In genomic region chr2:200592414-200593075, GRCh38 we compare ENCODE assay signal across 2 cellular contexts.
TF ChIP-seq lines count a peak whose summit lies in the region.

No MANE protein-coding gene starts in this region.

TF ChIP-seq in HEK293, 187 proteins besides CTCF, POLR2A, EP300 and RAD21 (continued from another document):
- TF ChIP-seq BCL6B (tag by site-specific recombination; IDR thresholded peaks at IDR 0.05): 0 out of 2 replicates have a peak, but pooled peaks have one; percentile 26

TF ChIP-seq in liver, 16 proteins besides CTCF, POLR2A, EP300 and RAD21 (continued from another document):
- TF ChIP-seq HNF4A (conservative IDR thresholded peaks at IDR 0.05) (peak; percentile 81 to 86), SP1 (IDR thresholded peaks at IDR 0.05) (peak; percentile 80), GABPA (IDR thresholded peaks at IDR 0.05 in 1 of 2, conservative IDR thresholded peaks at IDR 0.05 in 1 of 2) (no peak), MAX (IDR thresholded peaks at IDR 0.05) (peak; percentile 79)
